16 cellular contexts compared by ENCODE assay signal in genomic region chr3:52733256-52733891, GRCh38. TPM values are rescaled to one million over a fixed set of nuclear protein-coding genes. Genes with fewer than 3 reads are reported as not detected.
DNase-seq lines count a peak whose midpoint lies in the region; ATAC-seq, FAIRE-seq and TF ChIP-seq lines count a peak whose summit lies in the region.
"Had no signal": no experiment of that assay in that cellular context is flagged by ENCODE, and none has a peak within 500 bp of the region (broad histone marks: within the 10 kb centered on the region; RNA-seq: fewer than 3 reads in every experiment).

No MANE protein-coding gene starts in this region.

- no peak overlapping the region for H3K9ac ChIP-seq in HCT116 (ENCODE audit: low read length)
- no peak overlapping the region for H3K9ac ChIP-seq in GM12878 (ENCODE audit: control insufficient read depth, insufficient read depth, low read length)

- TF ChIP-seq EP300 in GM12878 (IDR thresholded peaks at IDR 0.05; ENCODE audit: borderline replicate concordance in 1 of 2, control insufficient read depth in 1 of 2, low read depth in 2 of 2, low read length in 2 of 2) = no peak

- H3K27me3 ChIP-seq in HCT116 (ENCODE audit: insufficient read depth, low read length) = no peaks in the 10 kb centered on the region
- H3K27me3 ChIP-seq in GM12878 (replicated peaks in 1 of 2; ENCODE audit: control insufficient read depth in 2 of 2, insufficient read depth in 2 of 2, low read length in 1 of 2) = no peaks in the 10 kb centered on the region
- H3K27me3 ChIP-seq: BE2C had no signal

- H3K79me2 ChIP-seq in HCT116 (ENCODE audit: insufficient read depth, low read length) (no peaks in the 10 kb centered on the region), GM12878 (ENCODE audit: control insufficient read depth, insufficient read depth, low read length) (no peaks in the 10 kb centered on the region)

- no peak for TF ChIP-seq CTCF in D721Med (IDR thresholded peaks at IDR 0.05; ENCODE audit: insufficient read depth, missing control alignments)
- TF ChIP-seq CTCF in HCT116 (IDR thresholded peaks at IDR 0.05 in 2 of 3, conservative IDR thresholded peaks at IDR 0.05 in 1 of 3; ENCODE audit: borderline replicate concordance in 1 of 3, insufficient read depth in 1 of 3, low read depth in 2 of 3, low read length in 2 of 3) = no peak
- TF ChIP-seq CTCF in GM12878 (IDR thresholded peaks at IDR 0.05 in 2 of 3, conservative IDR thresholded peaks at IDR 0.05 in 1 of 3; ENCODE audit: control insufficient read depth in 2 of 3, extremely low read depth in 1 of 3, insufficient read depth in 1 of 3, low read depth in 3 of 3, low read length in 3 of 3) = no peak

- SMC1A ChIA-PET in GM12878 (lab: Charles Lee; ENCODE audit: uncharacterized antibody, unreplicated experiment) = interaction anchor here (1.0 kb wide), 2 partner anchors 23 to 275 kb away, joined by 3 read pairs; no protein-coding TSS in a partner anchor

- no peak overlapping the region for H3K27ac ChIP-seq in HCT116 (ENCODE audit: low read depth, low read length)
- H3K27ac ChIP-seq in GM12878 (ENCODE audit: control insufficient read depth, insufficient read depth) = no peak overlapping the region

- no peak for TF ChIP-seq RAD21 in HCT116 (IDR thresholded peaks at IDR 0.05; ENCODE audit: low read depth)
- TF ChIP-seq RAD21 in GM12878 (IDR thresholded peaks at IDR 0.05; ENCODE audit: insufficient read depth, low read depth, low read length) = no peak

- CTCF ChIA-PET in HCT116 (lab: Charles Lee) = no interaction called here
- CTCF ChIA-PET in GM12878 (lab: Yijun Ruan, JAX) = interaction anchor here (1.1 kb wide), 1 partner anchor 8 kb away, joined by 3 read pairs; no protein-coding TSS in a partner anchor

- no peak overlapping the region for H3K4me3 Mint-ChIP-seq in T-helper 17 cell
- H3K4me3 Mint-ChIP-seq: CD4-positive, CD25-positive, alpha-beta regulatory T cell; CD8-positive, alpha-beta memory T cell; H9 had no signal

- H3K4me2 ChIP-seq in HCT116 (ENCODE audit: low read length) (no peak overlapping the region), GM12878 (ENCODE audit: control insufficient read depth, insufficient read depth) (no peak overlapping the region)

- no peak overlapping the region for H3K4me3 ChIP-seq in HCT116 (replicated peaks in 1 of 2; ENCODE audit: low read depth in 1 of 2, low read length in 2 of 2)
- H3K4me3 ChIP-seq in GM12878 = no peak overlapping the region

- H3K4me1 Mint-ChIP-seq in T-helper 17 cell = no peaks in the 10 kb centered on the region
- H3K4me1 Mint-ChIP-seq: H9 had no signal

- no TSS peak for BruUV-seq in HCT116 (replicated peaks; lab: Mats Ljungman, UMichigan)
- no TSS peak for BruUV-seq in GM12878 (replicated peaks; lab: Mats Ljungman, UMichigan)

- TF ChIP-seq POLR2A in HCT116 (IDR thresholded peaks at IDR 0.05; ENCODE audit: borderline replicate concordance, extremely low read depth, insufficient read depth, insufficient read length) = no peak
- no peak for TF ChIP-seq POLR2A in GM12878 (IDR thresholded peaks at IDR 0.05; ENCODE audit: low read depth, low read length)

- DNase-seq in D721Med (ENCODE audit: insufficient read length, low spot score) (no peak), HCT116 (ENCODE audit: low read depth, low spot score) (no peak), GM12878 (ENCODE audit: low read depth, low spot score) (no peak), NCI-H748 treated with DMSO at 0.1 percent for 48 hours (lab: John Stamatoyannopoulos, UW) (no peak), T-helper 17 cell (no peak)
- no peak for DNase-seq in stimulated activated CD4-positive, alpha-beta T cell treated with anti-CD3 and anti-CD28 coated beads, Interleukin-2, amount 100 ng/mL, for 48 hours
- DNase-seq: BE2C; C1 segment of cervical spinal cord; CD4-positive, CD25-positive, alpha-beta regulatory T cell; CD8-positive, alpha-beta memory T cell; COR-L47; GOT3; H9 had no signal

- POLR2A ChIA-PET in HCT116 (lab: Charles Lee) = no interaction called here
- POLR2A ChIA-PET in GM12878 (lab: Charles Lee) = no interaction called here

- RAD21 ChIA-PET in HCT116 (lab: Charles Lee; ENCODE audit: low non-redundant PET in 1 of 2, low total read pairs in 2 of 2, uncharacterized antibody in 2 of 2, unreplicated experiment in 2 of 2) (no interaction called here), GM12878 (lab: Charles Lee; ENCODE audit: unreplicated experiment) (no interaction called here)

- H3K4me1 ChIP-seq in HCT116 (ENCODE audit: control insufficient read depth in 1 of 2, insufficient read depth in 2 of 2, low read length in 2 of 2) (peaks cover 0 to 9% of the 10 kb centered on the region in 2 experiments; a peak in 1 of 4 replicates), GM12878 (ENCODE audit: control insufficient read depth, insufficient read depth, low read length) (no peaks in the 10 kb centered on the region)
- H3K4me1 ChIP-seq: BE2C had no signal

- no peak overlapping the region for H3K27ac Mint-ChIP-seq in T-helper 17 cell
- H3K27ac Mint-ChIP-seq: CD4-positive, CD25-positive, alpha-beta regulatory T cell; CD8-positive, alpha-beta memory T cell; H9 had no signal

- peak; percentile 38 for FAIRE-seq in D721Med (lab: Jason Lieb, UNC)
- FAIRE-seq in GM12878 (lab: Jason Lieb, UNC) = no peak
- FAIRE-seq: G401.6 had no signal

- H3K9me3 ChIP-seq in HCT116 (ENCODE audit: control insufficient read depth in 1 of 2, insufficient read depth in 1 of 2, low read depth in 1 of 2, low read length in 2 of 2) (no peaks in the 10 kb centered on the region), GM12878 (replicated peaks; ENCODE audit: control insufficient read depth, insufficient read depth, low read length) (peaks cover 18% of the 10 kb centered on the region), T-helper 17 cell (ENCODE audit: control insufficient read depth, low read length, poor library complexity, severe bottlenecking) (no peaks in the 10 kb centered on the region)
- H3K9me3 ChIP-seq: BE2C had no signal

- H3K36me3 Mint-ChIP-seq in T-helper 17 cell (ENCODE audit: low read depth) = peaks cover 6% of the 10 kb centered on the region

- ATAC-seq in HCT116 (no peak), GM12878 (no peak), T-helper 17 cell (no peak)

- 96% methylated on average over 10 of the region's 10 CpGs for whole genome bisulfite sequencing in GM12878 (ENCODE audit: insufficient coverage, insufficient replicate concordance, low lambda C conversion rate, missing lambda C conversion rate)

- in situ Hi-C loops in GM12878 (cut with MboI) = no loop called here

- H4K20me1 ChIP-seq in HCT116 (ENCODE audit: insufficient read depth) = no peaks in the 10 kb centered on the region
- H4K20me1 ChIP-seq in GM12878 (ENCODE audit: control insufficient read depth, insufficient read depth) = no peaks in the 10 kb centered on the region

- peaks cover 17 to 37% of the 10 kb centered on the region in 2 experiments for H3K36me3 ChIP-seq in HCT116 (ENCODE audit: control insufficient read depth in 1 of 2, insufficient read depth in 2 of 2, low read length in 2 of 2)
- H3K36me3 ChIP-seq in GM12878 (ENCODE audit: control insufficient read depth in 2 of 2, insufficient read depth in 2 of 2, low read length in 1 of 2) = peaks cover 0 to 8% of the 10 kb centered on the region in 2 experiments; a peak in 2 of 4 replicates
- H3K36me3 ChIP-seq: BE2C had no signal

- intact Hi-C loops in HCT116 (cut with micrococcal nuclease) (no loop called here), GM12878 (cut with micrococcal nuclease; ENCODE audit: unreplicated experiment) (no loop called here)

- H3K27me3 Mint-ChIP-seq in T-helper 17 cell = no peaks in the 10 kb centered on the region
- H3K27me3 Mint-ChIP-seq: CD4-positive, CD25-positive, alpha-beta regulatory T cell; CD8-positive, alpha-beta memory T cell had no signal

- H2AFZ ChIP-seq in HCT116 (ENCODE audit: low read depth, low read length, poor library complexity, severe bottlenecking) = no peak overlapping the region
- H2AFZ ChIP-seq in GM12878 (ENCODE audit: control insufficient read depth, low read depth, low read length) = no peak overlapping the region

- no peaks in the 10 kb centered on the region for H3K9me2 ChIP-seq in HCT116 (ENCODE audit: insufficient read depth)

RNA-seq across cellular contexts. Expression of gene SPCS1, which starts 27.5 kb away (rescaled TPM):
- 124 TPM for total RNA-seq in HCT116 (2021; ENCODE audit: unreplicated experiment)
- 96.1 and 109 TPM in 2 replicates for polyA plus RNA-seq in HCT116 (2012)
- total RNA-seq in GM12878 (2013; cell fraction: nucleolus; rRNA removed) = 38.7 and 41.7 TPM in 2 replicates
- total RNA-seq in GM12878 (2014; rRNA removed) = 121 and 151 TPM in 2 replicates
- 190 and 197 TPM in 2 replicates for total RNA-seq in GM12878 (2014; rRNA removed; fragmentation: Illumina TruSeq; extraction: Trizol)
- total RNA-seq in GM12878 (2021) = 174 TPM in 2 replicates
- 154 TPM for polyA plus RNA-seq in GM12878 (2011; ENCODE audit: low read depth)
- polyA plus RNA-seq in GM12878 (2011; rRNA removed) = 103 and 107 TPM in 2 replicates
- polyA plus RNA-seq in GM12878 (2011; cell fraction: cytosol; rRNA removed) = 81.9 and 112 TPM in 2 replicates
- 45.5 and 51.9 TPM in 2 replicates for polyA plus RNA-seq in GM12878 (2011; cell fraction: nucleus; rRNA removed)
- polyA plus RNA-seq in GM12878 (2012) = 243 and 245 TPM in 2 replicates
- 189 and 215 TPM in 2 replicates for polyA plus RNA-seq in GM12878 (2014; fragmentation: Illumina TruSeq; extraction: Trizol)
- 100 to 1,000 TPM; 814 to 994 TPM for polyA plus RNA-seq in GM12878 (2014; fragmentation: Nextera tagmentation; extraction: Ambion mirVana)
- 211 and 251 TPM in 2 replicates for polyA plus RNA-seq in GM12878 (2014; rRNA removed)
- polyA plus RNA-seq in GM12878 (2016; fragmentation: Nextera tagmentation; extraction: Ambion mirVana) = 100 to 1,000 TPM; 551 to 576 TPM
- 53.3 and 55.2 TPM in 2 replicates for polyA minus RNA-seq in GM12878 (2011; rRNA and poly(A)+ RNA removed)
- polyA minus RNA-seq in GM12878 (2011; cell fraction: cytosol; rRNA and poly(A)+ RNA removed) = 63.9 and 65.4 TPM in 2 replicates
- polyA minus RNA-seq in GM12878 (2011; cell fraction: nucleus; rRNA and poly(A)+ RNA removed) = 19.8 and 25.1 TPM in 2 replicates
- 10 to 100 TPM; 62.6 to 63.7 TPM for total RNA-seq in T-helper 17 cell

RNA-seq across cellular contexts. Expression of gene GLT8D1, which starts 27.8 kb away (rescaled TPM):
- total RNA-seq in HCT116 (2021; ENCODE audit: unreplicated experiment) (42.1 TPM), GM12878 (2014; rRNA removed) (41.7 and 54.1 TPM in 2 replicates), GM12878 (2014; rRNA removed; fragmentation: Illumina TruSeq; extraction: Trizol) (47.4 and 50.3 TPM in 2 replicates), GM12878 (2021) (35.3 and 41.0 TPM in 2 replicates), T-helper 17 cell (10 to 100 TPM; 18.9 to 23.0 TPM)
- polyA plus RNA-seq in HCT116 (2012) = 34.3 and 42.6 TPM in 2 replicates
- 86.4 and 88.3 TPM in 2 replicates for total RNA-seq in GM12878 (2013; cell fraction: nucleolus; rRNA removed)
- polyA plus RNA-seq in GM12878 (2011; ENCODE audit: low read depth) = 55.0 TPM
- polyA plus RNA-seq in GM12878 (2011; rRNA removed) (46.5 and 60.9 TPM in 2 replicates), GM12878 (2014; fragmentation: Illumina TruSeq; extraction: Trizol) (55.4 and 55.5 TPM in 2 replicates), GM12878 (2014; fragmentation: Nextera tagmentation; extraction: Ambion mirVana) (10 to 100 TPM; 25.3 to 32.6 TPM), GM12878 (2014; rRNA removed) (44.7 and 51.4 TPM in 2 replicates), GM12878 (2016; fragmentation: Nextera tagmentation; extraction: Ambion mirVana) (10 to 100 TPM; 72.9 to 73.4 TPM)
- polyA plus RNA-seq in GM12878 (2011; cell fraction: cytosol; rRNA removed) = 29.8 and 35.1 TPM in 2 replicates
- polyA plus RNA-seq in GM12878 (2011; cell fraction: nucleus; rRNA removed) = 53.8 and 70.0 TPM in 2 replicates
- 59.4 and 70.2 TPM in 2 replicates for polyA plus RNA-seq in GM12878 (2012)
- 20.2 and 23.3 TPM in 2 replicates for polyA minus RNA-seq in GM12878 (2011; rRNA and poly(A)+ RNA removed)
- 8.8 and 12.3 TPM in 2 replicates for polyA minus RNA-seq in GM12878 (2011; cell fraction: cytosol; rRNA and poly(A)+ RNA removed)
- polyA minus RNA-seq in GM12878 (2011; cell fraction: nucleus; rRNA and poly(A)+ RNA removed) = 14.3 and 20.2 TPM in 2 replicates

RNA-seq across cellular contexts. Expression of gene NEK4, which starts 37.4 kb away (rescaled TPM):
- 36.2 TPM for total RNA-seq in HCT116 (2021; ENCODE audit: unreplicated experiment)
- 14.6 and 16.4 TPM in 2 replicates for polyA plus RNA-seq in HCT116 (2012)
- 41.1 and 42.4 TPM in 2 replicates for total RNA-seq in GM12878 (2013; cell fraction: nucleolus; rRNA removed)
- 23.5 and 29.1 TPM in 2 replicates for total RNA-seq in GM12878 (2014; rRNA removed)
- total RNA-seq in GM12878 (2014; rRNA removed; fragmentation: Illumina TruSeq; extraction: Trizol) = 24.4 and 24.8 TPM in 2 replicates
- total RNA-seq in GM12878 (2021) = 22.7 and 22.9 TPM in 2 replicates
- 4.0 TPM for polyA plus RNA-seq in GM12878 (2011; ENCODE audit: low read depth)
- 17.2 TPM in 2 replicates for polyA plus RNA-seq in GM12878 (2011; rRNA removed)
- 11.1 and 11.5 TPM in 2 replicates for polyA plus RNA-seq in GM12878 (2011; cell fraction: cytosol; rRNA removed)
- polyA plus RNA-seq in GM12878 (2011; cell fraction: nucleus; rRNA removed) = 9.8 and 10.6 TPM in 2 replicates
- 6.5 and 7.4 TPM in 2 replicates for polyA plus RNA-seq in GM12878 (2012)
- polyA plus RNA-seq in GM12878 (2014; fragmentation: Illumina TruSeq; extraction: Trizol) = 15.9 and 19.1 TPM in 2 replicates
- 1 to 10 TPM; 7.0 to 8.8 TPM for polyA plus RNA-seq in GM12878 (2014; fragmentation: Nextera tagmentation; extraction: Ambion mirVana)
- 11.4 and 12.5 TPM in 2 replicates for polyA plus RNA-seq in GM12878 (2014; rRNA removed)
- 10 to 100 TPM; 15.1 to 15.6 TPM for polyA plus RNA-seq in GM12878 (2016; fragmentation: Nextera tagmentation; extraction: Ambion mirVana)
- polyA minus RNA-seq in GM12878 (2011; rRNA and poly(A)+ RNA removed) = 18.1 and 26.6 TPM in 2 replicates
- 8.8 and 12.8 TPM in 2 replicates for polyA minus RNA-seq in GM12878 (2011; cell fraction: cytosol; rRNA and poly(A)+ RNA removed)
- 9.9 and 12.1 TPM in 2 replicates for polyA minus RNA-seq in GM12878 (2011; cell fraction: nucleus; rRNA and poly(A)+ RNA removed)
- total RNA-seq in T-helper 17 cell = 10 to 100 TPM in 1 of 2 donors, 1 to 10 TPM in 1; 7.3 to 14.7 TPM

RNA-seq across cellular contexts. Expression of gene ITIH1, which starts 44.0 kb away (rescaled TPM):
- 0.37 TPM for total RNA-seq in HCT116 (2021; ENCODE audit: unreplicated experiment)
- not detected in 2 replicates for polyA plus RNA-seq in HCT116 (2012)
- total RNA-seq in GM12878 (2013; cell fraction: nucleolus; rRNA removed) = 1.7 and 2.9 TPM in 2 replicates
- total RNA-seq in GM12878 (2014; rRNA removed) = not detected in 2 replicates
- total RNA-seq in GM12878 (2014; rRNA removed; fragmentation: Illumina TruSeq; extraction: Trizol) = not detected in 2 replicates
- total RNA-seq in GM12878 (2021) = 0.16 and 0.33 TPM in 2 replicates
- not detected for polyA plus RNA-seq in GM12878 (2011; ENCODE audit: low read depth)
- polyA plus RNA-seq in GM12878 (2011; rRNA removed) = 0.30 and 0.64 TPM in 2 replicates
- 0.27 and 0.53 TPM in 2 replicates for polyA plus RNA-seq in GM12878 (2011; cell fraction: cytosol; rRNA removed)
- polyA plus RNA-seq in GM12878 (2011; cell fraction: nucleus; rRNA removed) = 2.0 and 5.1 TPM in 2 replicates
- polyA plus RNA-seq in GM12878 (2012) = 0.34 and 0.48 TPM in 2 replicates
- polyA plus RNA-seq in GM12878 (2014; fragmentation: Illumina TruSeq; extraction: Trizol) = not detected in 2 replicates
- polyA plus RNA-seq in GM12878 (2014; fragmentation: Nextera tagmentation; extraction: Ambion mirVana) = not detected
- polyA plus RNA-seq in GM12878 (2014; rRNA removed) = 0.43 and 0.44 TPM in 2 replicates
- polyA plus RNA-seq in GM12878 (2016; fragmentation: Nextera tagmentation; extraction: Ambion mirVana) = not detected
- 0.44 and 4.5 TPM in 2 replicates for polyA minus RNA-seq in GM12878 (2011; rRNA and poly(A)+ RNA removed)
- polyA minus RNA-seq in GM12878 (2011; cell fraction: cytosol; rRNA and poly(A)+ RNA removed) = not detected in 2 replicates
- 0.29 and 1.6 TPM in 2 replicates for polyA minus RNA-seq in GM12878 (2011; cell fraction: nucleus; rRNA and poly(A)+ RNA removed)
- total RNA-seq in T-helper 17 cell = not detected
- total RNA-seq: A172; CD4-positive, CD25-positive, alpha-beta regulatory T cell; CD8-positive, alpha-beta memory T cell; H9; HT-29 had no signal
- polyA plus RNA-seq: CD4-positive, CD25-positive, alpha-beta regulatory T cell; CD8-positive, alpha-beta memory T cell had no signal

RNA-seq across cellular contexts. Expression of gene GNL3, which starts 47.5 kb away (rescaled TPM):
- total RNA-seq in HCT116 (2021; ENCODE audit: unreplicated experiment) (205 TPM), GM12878 (2014; rRNA removed) (172 and 196 TPM in 2 replicates), GM12878 (2014; rRNA removed; fragmentation: Illumina TruSeq; extraction: Trizol) (295 and 299 TPM in 2 replicates), GM12878 (2021) (164 and 173 TPM in 2 replicates), T-helper 17 cell (100 to 1,000 TPM; 109 to 117 TPM)
- polyA plus RNA-seq in HCT116 (2012) = 74.2 and 88.1 TPM in 2 replicates
- 348 and 356 TPM in 2 replicates for total RNA-seq in GM12878 (2013; cell fraction: nucleolus; rRNA removed)
- polyA plus RNA-seq in GM12878 (2011; ENCODE audit: low read depth) = 93.6 TPM
- polyA plus RNA-seq in GM12878 (2011; rRNA removed) (176 and 225 TPM in 2 replicates), GM12878 (2014; fragmentation: Illumina TruSeq; extraction: Trizol) (368 and 479 TPM in 2 replicates), GM12878 (2014; fragmentation: Nextera tagmentation; extraction: Ambion mirVana) (100 to 1,000 TPM; 246 to 274 TPM), GM12878 (2014; rRNA removed) (173 and 201 TPM in 2 replicates), GM12878 (2016; fragmentation: Nextera tagmentation; extraction: Ambion mirVana) (100 to 1,000 TPM; 267 to 271 TPM)
- 58.9 and 72.0 TPM in 2 replicates for polyA plus RNA-seq in GM12878 (2011; cell fraction: cytosol; rRNA removed)
- 257 and 308 TPM in 2 replicates for polyA plus RNA-seq in GM12878 (2011; cell fraction: nucleus; rRNA removed)
- polyA plus RNA-seq in GM12878 (2012) = 119 and 126 TPM in 2 replicates
- polyA minus RNA-seq in GM12878 (2011; rRNA and poly(A)+ RNA removed) = 71.8 and 90.1 TPM in 2 replicates
- 27.4 and 37.8 TPM in 2 replicates for polyA minus RNA-seq in GM12878 (2011; cell fraction: cytosol; rRNA and poly(A)+ RNA removed)
- 101 and 145 TPM in 2 replicates for polyA minus RNA-seq in GM12878 (2011; cell fraction: nucleus; rRNA and poly(A)+ RNA removed)
